Comparison of ENCODE assay signal across 23 cellular contexts in the genomic region with DNA sequence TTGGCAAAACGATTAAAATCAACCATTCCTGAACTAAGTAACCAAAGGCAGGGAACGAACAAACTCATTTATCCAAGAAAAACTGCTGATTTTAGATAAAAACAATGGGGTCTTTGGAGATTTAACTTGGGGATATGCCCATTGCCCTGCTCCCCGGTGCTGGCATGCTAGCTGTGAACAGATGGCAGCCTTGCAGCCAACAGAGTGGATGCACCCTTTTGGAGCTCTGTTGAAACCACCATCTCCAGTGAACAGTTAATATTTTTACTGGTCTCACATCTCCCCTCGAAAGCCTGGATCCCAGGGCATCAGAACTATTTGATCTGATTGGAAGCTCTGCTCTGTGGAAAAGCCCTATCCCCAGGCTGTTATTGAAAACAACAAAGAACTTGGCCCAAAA.
"Had no signal": no experiment of that assay in that cellular context is flagged by ENCODE, and none has a peak within 500 bp of the region (broad histone marks: within the 10 kb centered on the region; RNA-seq: fewer than 3 reads in every experiment).

No MANE protein-coding gene starts in this region.

- H3K4me1 Mint-ChIP-seq: activated CD4-positive, alpha-beta memory T cell treated with anti-CD3 and anti-CD28 coated beads, Interleukin-2, amount 10 ng/mL, durations not matched to agents 7 days and 5 days; activated CD4-positive, alpha-beta T cell treated with anti-CD3 and anti-CD28 coated beads, Interleukin-2, amount 10 ng/mL, durations not matched to agents 7 days and 5 days; activated naive CD4-positive, alpha-beta T cell treated with anti-CD3 and anti-CD28 coated beads, Interleukin-2, amount 10 ng/mL, durations not matched to agents 7 days and 5 days; activated naive CD8-positive, alpha-beta T cell treated with anti-CD3 and anti-CD28 coated beads, Interleukin-2, amount 10 ng/mL, durations not matched to agents 7 days and 5 days; brain; central memory CD8-positive, alpha-beta T cell had no signal

- H3K4me3 Mint-ChIP-seq: activated CD4-positive, alpha-beta memory T cell treated with anti-CD3 and anti-CD28 coated beads, Interleukin-2, amount 10 ng/mL, durations not matched to agents 7 days and 5 days; activated CD4-positive, alpha-beta T cell treated with anti-CD3 and anti-CD28 coated beads, Interleukin-2, amount 10 ng/mL, durations not matched to agents 7 days and 5 days; activated naive CD4-positive, alpha-beta T cell treated with anti-CD3 and anti-CD28 coated beads, Interleukin-2, amount 10 ng/mL, durations not matched to agents 7 days and 5 days; activated naive CD8-positive, alpha-beta T cell treated with anti-CD3 and anti-CD28 coated beads, Interleukin-2, amount 10 ng/mL, durations not matched to agents 7 days and 5 days; activated T-cell treated with anti-CD3 and anti-CD28 coated beads, Interleukin-2, amount 50 U/mL, for 24 hours; activated T-cell treated with anti-CD3 and anti-CD28 coated beads, Interleukin-2, amount 50 U/mL, for 72 hours; brain; central memory CD8-positive, alpha-beta T cell; WTC11 had no signal

- H3K27me3 Mint-ChIP-seq: activated CD4-positive, alpha-beta memory T cell treated with anti-CD3 and anti-CD28 coated beads, Interleukin-2, amount 10 ng/mL, durations not matched to agents 7 days and 5 days; activated CD4-positive, alpha-beta T cell treated with anti-CD3 and anti-CD28 coated beads, Interleukin-2, amount 10 ng/mL, durations not matched to agents 7 days and 5 days; activated naive CD4-positive, alpha-beta T cell treated with anti-CD3 and anti-CD28 coated beads, Interleukin-2, amount 10 ng/mL, durations not matched to agents 7 days and 5 days; activated naive CD8-positive, alpha-beta T cell treated with anti-CD3 and anti-CD28 coated beads, Interleukin-2, amount 10 ng/mL, durations not matched to agents 7 days and 5 days had no signal

- DNase-seq: activated CD4-positive, alpha-beta memory T cell treated with anti-CD3 and anti-CD28 coated beads, Interleukin-2, amount 10 ng/mL, durations not matched to agents 7 days and 5 days; activated CD4-positive, alpha-beta T cell treated with anti-CD3 and anti-CD28 coated beads for 1 hour; activated CD4-positive, alpha-beta T cell treated with anti-CD3 and anti-CD28 coated beads for 4 hours; activated CD4-positive, alpha-beta T cell treated with anti-CD3 and anti-CD28 coated beads, Interleukin-2, amount 10 ng/mL, durations not matched to agents 7 days and 5 days; activated CD4-positive, alpha-beta T cell treated with anti-CD3 and anti-CD28 coated beads, Interleukin-2, amount 50 U/mL, for 4 hours; activated CD8-positive, alpha-beta memory T cell treated with anti-CD3 and anti-CD28 coated beads, Interleukin-2, amount 50 U/mL, for 48 hours; activated gamma-delta T cell; activated naive CD4-positive, alpha-beta T cell; activated naive CD4-positive, alpha-beta T cell treated with anti-CD3 and anti-CD28 coated beads, Interleukin-2, amount 10 ng/mL, durations not matched to agents 7 days and 5 days; activated naive CD8-positive, alpha-beta T cell treated with anti-CD3 and anti-CD28 coated beads, Interleukin-2, amount 10 ng/mL, durations not matched to agents 7 days and 5 days; activated T-cell treated with anti-CD3 and anti-CD28 coated beads for 4 hours; activated T-cell treated with anti-CD3 and anti-CD28 coated beads, Interleukin-2, amount 50 U/mL, for 24 hours; activated T-cell treated with anti-CD3 and anti-CD28 coated beads, Interleukin-2, amount 50 U/mL, for 72 hours; colonic mucosa; effector CD8-positive, alpha-beta T cell; esophagus squamous epithelium; foreskin melanocyte; heart right ventricle; T-helper 2 cell had no signal

- H3K9me3 Mint-ChIP-seq: activated CD4-positive, alpha-beta T cell treated with anti-CD3 and anti-CD28 coated beads, Interleukin-2, amount 10 ng/mL, durations not matched to agents 7 days and 5 days; activated T-cell treated with anti-CD3 and anti-CD28 coated beads, Interleukin-2, amount 50 U/mL, for 72 hours; central memory CD8-positive, alpha-beta T cell had no signal

- H3K36me3 Mint-ChIP-seq: activated naive CD4-positive, alpha-beta T cell treated with anti-CD3 and anti-CD28 coated beads, Interleukin-2, amount 10 ng/mL, durations not matched to agents 7 days and 5 days; activated naive CD4-positive, alpha-beta T cell treated with anti-CD3 and anti-CD28 coated beads, Interleukin-2, amount 50 U/mL, for 72 hours; activated naive CD8-positive, alpha-beta T cell treated with anti-CD3 and anti-CD28 coated beads, Interleukin-2, amount 10 ng/mL, durations not matched to agents 7 days and 5 days had no signal

- H3K27ac Mint-ChIP-seq: activated CD4-positive, alpha-beta memory T cell treated with anti-CD3 and anti-CD28 coated beads, Interleukin-2, amount 10 ng/mL, durations not matched to agents 7 days and 5 days; activated CD4-positive, alpha-beta T cell treated with anti-CD3 and anti-CD28 coated beads, Interleukin-2, amount 10 ng/mL, durations not matched to agents 7 days and 5 days; activated naive CD4-positive, alpha-beta T cell treated with anti-CD3 and anti-CD28 coated beads, Interleukin-2, amount 10 ng/mL, durations not matched to agents 7 days and 5 days; activated naive CD4-positive, alpha-beta T cell treated with anti-CD3 and anti-CD28 coated beads, Interleukin-2, amount 50 U/mL, for 72 hours; activated naive CD8-positive, alpha-beta T cell treated with anti-CD3 and anti-CD28 coated beads, Interleukin-2, amount 10 ng/mL, durations not matched to agents 7 days and 5 days; activated T-cell treated with anti-CD3 and anti-CD28 coated beads, Interleukin-2, amount 50 U/mL, for 24 hours; activated T-cell treated with anti-CD3 and anti-CD28 coated beads, Interleukin-2, amount 50 U/mL, for 72 hours; WTC11 had no signal
